16 cellular contexts compared by ENCODE assay signal in the genomic region with DNA sequence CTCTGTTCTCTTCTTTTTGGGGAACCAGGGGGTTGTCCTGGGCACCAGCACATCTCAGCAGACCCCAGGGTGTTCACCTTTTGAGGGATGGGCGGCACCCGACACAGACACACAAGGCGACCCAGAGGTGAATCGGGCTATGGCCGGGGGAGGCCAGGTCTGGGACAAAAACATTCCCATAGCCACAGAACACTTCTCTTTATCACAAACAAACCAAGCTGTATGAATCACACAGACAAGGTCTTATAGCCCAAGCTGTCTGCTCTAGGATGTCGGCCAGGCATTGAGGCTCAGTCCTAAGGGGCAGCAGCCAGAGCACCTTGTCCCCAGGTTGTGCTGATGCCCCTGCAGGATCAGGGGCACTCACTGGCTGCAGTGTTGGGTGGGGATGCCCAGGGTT. TPM values are rescaled to one million over a fixed set of nuclear protein-coding genes. Genes with fewer than 3 reads are reported as not detected.
DNase-seq lines count a peak whose midpoint lies in the region; ATAC-seq and TF ChIP-seq lines count a peak whose summit lies in the region.
"Had no signal": no experiment of that assay in that cellular context is flagged by ENCODE, and none has a peak within 500 bp of the region (broad histone marks: within the 10 kb centered on the region; RNA-seq: fewer than 3 reads in every experiment).

No MANE protein-coding gene starts in this region.

- H3K4me3 ChIP-seq in neuronal stem cell (ENCODE audit: low read length in 2 of 2): no peak overlapping the region
- H3K4me3 ChIP-seq in smooth muscle cell: no peak overlapping the region
- H3K4me3 ChIP-seq in mammary epithelial cell (replicated peaks in 1 of 3; ENCODE audit: insufficient read depth in 1 of 3, low read depth in 2 of 3, low read length in 3 of 3): no peak overlapping the region
- H3K4me3 ChIP-seq: A549, GM23338 had no signal

- intact Hi-C loops in mammary epithelial cell (cut with micrococcal nuclease): no loop called here

- H3F3A ChIP-seq in smooth muscle cell (ENCODE audit: low read depth): no peaks in the 10 kb centered on the region

- no peaks in the 10 kb centered on the region for H3K27me3 ChIP-seq in neuronal stem cell (ENCODE audit: control insufficient read depth in 3 of 3, insufficient read depth in 3 of 3, low read depth in 1 of 3, low read length in 3 of 3)
- no peaks in the 10 kb centered on the region for H3K27me3 ChIP-seq in smooth muscle cell (ENCODE audit: low read depth)
- H3K27me3 ChIP-seq in mammary epithelial cell (ENCODE audit: insufficient read depth, low read length): no peaks in the 10 kb centered on the region

- H2BK12ac ChIP-seq in neuronal stem cell (ENCODE audit: low read length): no peak overlapping the region

- peaks cover 5% of the 10 kb centered on the region for H3K79me1 ChIP-seq in neuronal stem cell (ENCODE audit: low read depth, low read length)

- no peaks in the 10 kb centered on the region for H3K27me3 Mint-ChIP-seq in effector memory CD8-positive, alpha-beta T cell
- H3K27me3 Mint-ChIP-seq: CD4-positive, alpha-beta T cell had no signal

- no peak overlapping the region for H2BK15ac ChIP-seq in neuronal stem cell (ENCODE audit: low read length)

- H4K20me1 ChIP-seq in smooth muscle cell (ENCODE audit: low read depth) (no peaks in the 10 kb centered on the region), mammary epithelial cell (ENCODE audit: insufficient read depth, low read length) (no peaks in the 10 kb centered on the region)

- dilution Hi-C loops in mammary epithelial cell (cut with HindIII; ENCODE audit: low sequenced_read_pairs): no loop called here

- no peak overlapping the region for H2BK120ac ChIP-seq in neuronal stem cell (ENCODE audit: low read depth, low read length)

- DNase-seq in A172 (ENCODE audit: low spot score) (peak; percentile 14), RWPE1 (ENCODE audit: low spot score) (no peak), neuronal stem cell (ENCODE audit: low spot score) (no peak), smooth muscle cell (lab: John Stamatoyannopoulos, UW; ENCODE audit: unreplicated experiment) (no peak), mammary epithelial cell (no peak)
- no peak for DNase-seq in effector memory CD8-positive, alpha-beta T cell
- DNase-seq: AML-193; Caco-2; CD4-positive, alpha-beta T cell; HFFc6 had no signal

- H3K18ac ChIP-seq in neuronal stem cell (ENCODE audit: low read length): no peak overlapping the region

- H4K8ac ChIP-seq in neuronal stem cell (ENCODE audit: low read depth, low read length): no peak overlapping the region

- no peak overlapping the region for H4K91ac ChIP-seq in neuronal stem cell (ENCODE audit: low read depth, low read length, poor library complexity)

- H3K4me2 ChIP-seq in neuronal stem cell (ENCODE audit: insufficient read depth, low read length, poor library complexity, severe bottlenecking) (peak overlapping the region; percentile 18), smooth muscle cell (no peak overlapping the region), mammary epithelial cell (ENCODE audit: insufficient read depth, low read depth, low read length) (no peak overlapping the region)
- H3K4me2 ChIP-seq: A549, GM23338 had no signal

- in situ Hi-C loops in mammary epithelial cell (cut with MboI; ENCODE audit: low sequenced_read_pairs in 2 of 2): loop anchor here in 1 of 2 donors (25.0 kb wide), 1 partner anchor 185 kb away; a partner anchor contains a TSS

- H3K4ac ChIP-seq in neuronal stem cell (ENCODE audit: low read length): no peak overlapping the region

- H3K4me1 ChIP-seq in neuronal stem cell (ENCODE audit: control insufficient read depth in 2 of 2, insufficient read depth in 1 of 2, low read depth in 1 of 2, low read length in 2 of 2): no peaks in the 10 kb centered on the region
- H3K4me1 ChIP-seq in smooth muscle cell (ENCODE audit: low read depth): no peaks in the 10 kb centered on the region
- H3K4me1 ChIP-seq in mammary epithelial cell (ENCODE audit: insufficient read depth, low read length): peaks cover 7% of the 10 kb centered on the region
- H3K4me1 ChIP-seq: A549, Caco-2 had no signal

- peaks cover 69 to 91% of the 10 kb centered on the region in 2 donors for H3K36me3 ChIP-seq in neuronal stem cell (replicated peaks in 1 of 2; ENCODE audit: control insufficient read depth in 2 of 2, insufficient read depth in 2 of 2, low read length in 2 of 2)
- no peaks in the 10 kb centered on the region for H3K36me3 ChIP-seq in smooth muscle cell (ENCODE audit: low read depth)
- peaks cover 10% of the 10 kb centered on the region for H3K36me3 ChIP-seq in mammary epithelial cell (ENCODE audit: insufficient read depth, low read length)

- ATAC-seq in effector memory CD8-positive, alpha-beta T cell (replicated peaks): no peak
- no peak for ATAC-seq in GM21381 (IDR thresholded peaks at IDR 0.05; ENCODE audit: unreplicated experiment)
- ATAC-seq: GM23338, HCT116 had no signal

- H3K27ac Mint-ChIP-seq in effector memory CD8-positive, alpha-beta T cell: peak overlapping the region; percentile 18 to 46
- H3K27ac Mint-ChIP-seq: CD4-positive, alpha-beta T cell; GM23338; HFFc6 had no signal

- CTCF ChIA-PET in RWPE1 (lab: Yijun Ruan, JAX) (no interaction called here), mammary epithelial cell (lab: Charles Lee; ENCODE audit: low non-redundant PET) (no interaction called here)

- no peak overlapping the region for H3K4me3 Mint-ChIP-seq in effector memory CD8-positive, alpha-beta T cell
- H3K4me3 Mint-ChIP-seq: CD4-positive, alpha-beta T cell; GM23338; HFFc6 had no signal

- H2AFZ ChIP-seq in neuronal stem cell (ENCODE audit: low read length) (no peak overlapping the region), smooth muscle cell (ENCODE audit: low read depth) (no peak overlapping the region), mammary epithelial cell (ENCODE audit: low read depth, low read length) (no peak overlapping the region)
- H2AFZ ChIP-seq: GM23338 had no signal

- H3K14ac ChIP-seq in neuronal stem cell (ENCODE audit: low read length): no peak overlapping the region

- TF ChIP-seq CTCF in RWPE1 (conservative IDR thresholded peaks at IDR 0.05; ENCODE audit: low read depth) (no peak), smooth muscle cell (IDR thresholded peaks at IDR 0.05; ENCODE audit: borderline replicate concordance, insufficient read depth, poor library complexity, severe bottlenecking) (no peak), mammary epithelial cell (conservative IDR thresholded peaks at IDR 0.05 in 1 of 2, IDR thresholded peaks at IDR 0.05 in 1 of 2; ENCODE audit: extremely low read depth in 1 of 2, insufficient read depth in 1 of 2, low read depth in 1 of 2, low read length in 2 of 2) (no peak)

- no peaks in the 10 kb centered on the region for H3K9me3 Mint-ChIP-seq in effector memory CD8-positive, alpha-beta T cell
- H3K9me3 Mint-ChIP-seq: CD4-positive, alpha-beta T cell; GM23338; HFFc6 had no signal

- no peaks in the 10 kb centered on the region for H3K79me2 ChIP-seq in smooth muscle cell (ENCODE audit: low read depth)
- no peaks in the 10 kb centered on the region for H3K79me2 ChIP-seq in mammary epithelial cell (ENCODE audit: insufficient read depth, low read length)

- POLR2A ChIA-PET in RWPE1 (lab: Yijun Ruan, JAX; ENCODE audit: low non-redundant PET): no interaction called here

- no TSS peak for BruUV-seq in mammary epithelial cell (replicated peaks; lab: Mats Ljungman, UMichigan)

- H3K4me1 Mint-ChIP-seq in effector memory CD8-positive, alpha-beta T cell (ENCODE audit: low read depth in 2 of 2): peaks cover 0 to 1% of the 10 kb centered on the region in 2 donors
- H3K4me1 Mint-ChIP-seq: GM23338 had no signal

- peaks cover 52% of the 10 kb centered on the region for H3K36me3 Mint-ChIP-seq in effector memory CD8-positive, alpha-beta T cell (ENCODE audit: insufficient read depth)

- H2BK5ac ChIP-seq in neuronal stem cell (ENCODE audit: low read length): no peak overlapping the region

- H3K27ac ChIP-seq in RWPE1 (peak overlapping the region; percentile 17), neuronal stem cell (replicated peaks; ENCODE audit: low read length) (no peak overlapping the region), smooth muscle cell (ENCODE audit: low read depth) (no peak overlapping the region), mammary epithelial cell (ENCODE audit: insufficient read depth, low read depth, low read length) (no peak overlapping the region)
- H3K27ac ChIP-seq: A549, C4-2B, HL-60 had no signal

- H3K9ac ChIP-seq in neuronal stem cell (ENCODE audit: low read depth, low read length, poor library complexity) (no peak overlapping the region), smooth muscle cell (ENCODE audit: low read depth) (no peak overlapping the region), mammary epithelial cell (ENCODE audit: insufficient read depth, low read length) (no peak overlapping the region)

- no peak overlapping the region for H2AK5ac ChIP-seq in neuronal stem cell (ENCODE audit: low read depth, low read length)

- no peaks in the 10 kb centered on the region for H3K9me3 ChIP-seq in neuronal stem cell (replicated peaks in 1 of 2; ENCODE audit: control insufficient read depth in 2 of 2, insufficient read depth in 1 of 2, low read depth in 1 of 2, low read length in 2 of 2)
- H3K9me3 ChIP-seq in smooth muscle cell (replicated peaks; ENCODE audit: low read depth): no peaks in the 10 kb centered on the region
- no peaks in the 10 kb centered on the region for H3K9me3 ChIP-seq in mammary epithelial cell (replicated peaks; ENCODE audit: insufficient read depth, low read length)
- H3K9me3 ChIP-seq: A549, Caco-2 had no signal

- no peak overlapping the region for H3K23ac ChIP-seq in neuronal stem cell (ENCODE audit: low read depth, low read length, poor library complexity)

- WGBS in neuronal stem cell (ENCODE audit: extremely low coverage in 2 of 2, insufficient read length in 2 of 2, insufficient replicate concordance in 1 of 2), 2 donors: no CpG with 5 or more reads among the region's 6 CpGs
- 94% methylated on average over 6 of the region's 6 CpGs for whole genome bisulfite sequencing in smooth muscle cell (ENCODE audit: low lambda C conversion rate)
- 87% methylated on average over 4 of the region's 6 CpGs for WGBS in mammary epithelial cell (ENCODE audit: low coverage, missing lambda C conversion rate)

RNA-seq across cellular contexts. Expression of a gene that starts 26.8 kb away (rescaled TPM):
- total RNA-seq in A172 (2014; rRNA removed; shearing (Covaris generic)): 23.8 and 24.0 TPM in 2 replicates
- polyA plus RNA-seq in neuronal stem cell (2013, experiment 1 of 2): 17.0 TPM
- 17.6 TPM for polyA plus RNA-seq in neuronal stem cell (2013, experiment 2 of 2)
- 25.4 and 28.0 TPM in 2 replicates for total RNA-seq in smooth muscle cell
- 19.9 and 27.6 TPM in 2 replicates for polyA plus RNA-seq in smooth muscle cell
- 10 to 100 TPM; 39.7 to 44.5 TPM for total RNA-seq in mammary epithelial cell
- 11.1 TPM for polyA plus RNA-seq in mammary epithelial cell
- 19.0 TPM for polyA minus RNA-seq in mammary epithelial cell

RNA-seq across cellular contexts. Expression of a gene that starts 27.1 kb away (rescaled TPM):
- 24.0 and 34.2 TPM in 2 replicates for total RNA-seq in A172 (2014; rRNA removed; shearing (Covaris generic))
- polyA plus RNA-seq in neuronal stem cell (2013, experiment 1 of 2): 53.3 TPM
- 55.9 TPM for polyA plus RNA-seq in neuronal stem cell (2013, experiment 2 of 2)
- total RNA-seq in smooth muscle cell: 19.9 and 28.9 TPM in 2 replicates
- 47.4 and 54.1 TPM in 2 replicates for polyA plus RNA-seq in smooth muscle cell
- total RNA-seq in mammary epithelial cell: 10 to 100 TPM; 23.3 to 48.1 TPM
- 29.2 TPM for polyA plus RNA-seq in mammary epithelial cell
- polyA minus RNA-seq in mammary epithelial cell: 22.2 TPM

RNA-seq across cellular contexts. Expression of a gene that starts 58.1 kb away (rescaled TPM):
- total RNA-seq in A172 (2014; rRNA removed; shearing (Covaris generic)): 62.1 and 84.0 TPM in 2 replicates
- 59.3 TPM for polyA plus RNA-seq in neuronal stem cell (2013, experiment 1 of 2)
- 61.3 TPM for polyA plus RNA-seq in neuronal stem cell (2013, experiment 2 of 2)
- total RNA-seq in smooth muscle cell (26.8 and 27.1 TPM in 2 replicates), mammary epithelial cell (100 to 1,000 TPM in 1 of 2 donors, 10 to 100 TPM in 1; 67.5 to 109 TPM)
- polyA plus RNA-seq in smooth muscle cell (27.0 and 38.3 TPM in 2 replicates), mammary epithelial cell (49.6 TPM)
- 14.5 TPM for polyA minus RNA-seq in mammary epithelial cell
